Comparison of ENCODE assay signal across 8 cellular contexts in genomic region chr15:84747423-84748273, GRCh38. TPM values are rescaled to one million over a fixed set of nuclear protein-coding genes. Genes with fewer than 3 reads are reported as not detected.
DNase-seq lines count a peak whose midpoint lies in the region; ATAC-seq, FAIRE-seq and TF ChIP-seq lines count a peak whose summit lies in the region.

No MANE protein-coding gene starts in this region.

- peak overlapping the region; percentile 86 for H2BK12ac ChIP-seq in H1 (ENCODE audit: low read depth, low read length)

- ATAC-seq in GM18867 (IDR thresholded peaks at IDR 0.05; ENCODE audit: unreplicated experiment) (peak; percentile 49), HG03103 (IDR thresholded peaks at IDR 0.05; ENCODE audit: low read depth, unreplicated experiment) (peak; percentile 33)

- peaks cover 15% of the 10 kb centered on the region for H3K23me2 ChIP-seq in H1 (ENCODE audit: low read depth, low read length)

- H3K23ac ChIP-seq in H1 (ENCODE audit: insufficient read length), result no peak overlapping the region

- peak overlapping the region; percentile 93 for H4K5ac ChIP-seq in H1 (ENCODE audit: insufficient read length, low read depth, low read length)

- DNase-seq in AG08396 (ENCODE audit: low spot score), result peak; percentile 69
- peak; percentile 57 for DNase-seq in NCI-H774 (lab: John Stamatoyannopoulos, UW)
- DNase-seq in activated CD8-positive, alpha-beta memory T cell treated with anti-CD3 and anti-CD28 coated beads for 4 hours (ENCODE audit: low read depth in 2 of 2), result peak; percentile 29 to 33
- DNase-seq in H1 (ENCODE audit: low read depth in 1 of 2, low spot score in 2 of 2), result peak in 1 of 2 experiments; percentile 89
- DNase-seq in stimulated activated CD8-positive, alpha-beta memory T cell treated with anti-CD3 and anti-CD28 coated beads, Interleukin-15, amount 100 ng/mL, for 24 hours (ENCODE audit: low read depth), result peak; percentile 31

- peak in 1 of 2 experiments; percentile 68; a peak in 1 of 3 replicates for TF ChIP-seq POLR2A in H1 (IDR thresholded peaks at IDR 0.05; ENCODE audit: control extremely low read depth in 1 of 2, low read depth in 2 of 2, low read length in 2 of 2)

- H3K9me3 ChIP-seq in H1 (ENCODE audit: insufficient read depth in 2 of 2, low read depth in 1 of 2, low read length in 1 of 2), result no peaks in the 10 kb centered on the region
- no peaks in the 10 kb centered on the region for H3K9me3 ChIP-seq in mesodermal cell (ENCODE audit: control insufficient read depth, low read length)

- peaks cover 3 to 13% (median 11%) of the 10 kb centered on the region in 4 experiments for H3K4me1 ChIP-seq in H1 (replicated peaks in 1 of 4; ENCODE audit: control insufficient read depth in 3 of 4, insufficient read depth in 4 of 4, low read length in 3 of 4)
- peaks cover 18% of the 10 kb centered on the region for H3K4me1 ChIP-seq in mesodermal cell (ENCODE audit: control insufficient read depth, insufficient read depth, low read length, poor library complexity, severe bottlenecking)

- POLR2A ChIA-PET in H1 (lab: Charles Lee; ENCODE audit: partially characterized antibody), result interaction anchor here (0.7 to 4.7 kb wide), 10 partner anchors 12 to 146 kb away, joined by 3 to 42 read pairs (median 4); partner anchors contain the start of genes SEC11A, WDR73 and ZSCAN2

- peak overlapping the region; percentile 92 for H4K91ac ChIP-seq in H1 (replicated peaks; ENCODE audit: insufficient read length, low read length)

- CTCF ChIA-PET in H1 (lab: Charles Lee; ENCODE audit: partially characterized antibody), result interaction anchor here (0.9 to 1.5 kb wide), 7 partner anchors 12 to 92 kb away, joined by 3 to 6 read pairs (median 4); partner anchors contain the start of gene SEC11A

- H3K36me3 ChIP-seq in H1 (ENCODE audit: control insufficient read depth in 2 of 4, insufficient read depth in 4 of 4, low read length in 3 of 4), result no peaks in the 10 kb centered on the region
- H3K36me3 ChIP-seq in mesodermal cell (ENCODE audit: control insufficient read depth, insufficient read depth, low read length), result no peaks in the 10 kb centered on the region

- no peaks in the 10 kb centered on the region for H3K27me3 ChIP-seq in H1 (replicated peaks in 1 of 4; ENCODE audit: control insufficient read depth in 3 of 4, extremely low read depth in 1 of 4, insufficient read depth in 3 of 4, low read length in 3 of 4)

- H3K4me3 ChIP-seq in H1 (ENCODE audit: extremely low read depth in 1 of 4, insufficient read depth in 2 of 4, low read depth in 3 of 4, low read length in 4 of 4), result peak overlapping the region; percentile 61 to 77 (median 68)
- H3K4me3 ChIP-seq in mesodermal cell (ENCODE audit: extremely low read depth, insufficient read depth, low read length, poor library complexity, severe bottlenecking), result peak overlapping the region; percentile 62

- H3K56ac ChIP-seq in H1 (replicated peaks; ENCODE audit: insufficient read length, low read depth, low read length), result peak overlapping the region; percentile 60

- peak overlapping the region; percentile 88 to 92 for H3K4me2 ChIP-seq in H1 (ENCODE audit: insufficient read depth in 1 of 2, low read depth in 2 of 2, low read length in 2 of 2)

- H2AK5ac ChIP-seq in H1 (ENCODE audit: low read depth, low read length), result no peak overlapping the region

- TF ChIP-seq CTCF in H1 (IDR thresholded peaks at IDR 0.05; ENCODE audit: control extremely low read depth in 1 of 3, insufficient read depth in 1 of 3, low read depth in 1 of 3, low read length in 3 of 3), result 0 out of 4 replicates have a peak, but pooled peaks of 1 of the 3 experiments have one; percentile 14

- H3K18ac ChIP-seq in H1 (ENCODE audit: extremely low read depth, low read length), result peak overlapping the region; percentile 93

- H3K9ac ChIP-seq in H1 (replicated peaks in 1 of 4; ENCODE audit: extremely low read depth in 1 of 4, low read depth in 3 of 4, low read length in 3 of 4), result peak overlapping the region; percentile 64 to 86 (median 77)

- H4K8ac ChIP-seq in H1 (ENCODE audit: extremely low read depth, insufficient read depth, low read length), result peak overlapping the region; percentile 87

- H2AFZ ChIP-seq in H1 (ENCODE audit: low read length), result peak overlapping the region; percentile 52

- peak overlapping the region; percentile 87 for H3K27ac ChIP-seq in H1 (ENCODE audit: low read depth, low read length)
- peak overlapping the region; percentile 94 for H3K27ac ChIP-seq in mesodermal cell (ENCODE audit: low read depth, low read length, severe bottlenecking)

- peak overlapping the region; percentile 71 for H3K4ac ChIP-seq in H1 (replicated peaks; ENCODE audit: insufficient read length, low read depth, low read length)

- peak overlapping the region; percentile 96 for H2BK5ac ChIP-seq in H1 (ENCODE audit: low read depth, low read length)

- no peak for TF ChIP-seq EP300 in H1 (IDR thresholded peaks at IDR 0.05; ENCODE audit: borderline replicate concordance in 1 of 2, low read depth in 2 of 2, low read length in 2 of 2)

- peaks cover 8 to 40% of the 10 kb centered on the region in 2 experiments for H3K79me2 ChIP-seq in H1 (ENCODE audit: control insufficient read depth in 1 of 2, insufficient read depth in 2 of 2, low read length in 2 of 2)

- no peak for FAIRE-seq in H1 (lab: Jason Lieb, UNC)

- H4K20me1 ChIP-seq in H1 (replicated peaks in 1 of 2; ENCODE audit: control insufficient read depth in 1 of 2, insufficient read depth in 2 of 2, low read length in 2 of 2), result peaks cover 2 to 11% of the 10 kb centered on the region in 2 experiments

- 0 out of 4 replicates have a peak, but pooled peaks of 1 of the 2 experiments have one; percentile 14 for TF ChIP-seq RAD21 in H1 (IDR thresholded peaks at IDR 0.05 in 1 of 2, conservative IDR thresholded peaks at IDR 0.05 in 1 of 2; ENCODE audit: low read depth in 2 of 2, low read length in 2 of 2)

- H3K14ac ChIP-seq in H1 (ENCODE audit: insufficient read length), result no peak overlapping the region

- peaks cover 4% of the 10 kb centered on the region; the same call in 1 of the 2 replicates for H3K79me1 ChIP-seq in H1 (ENCODE audit: low read depth, low read length)

- H2BK20ac ChIP-seq in H1 (ENCODE audit: low read length), result 0 out of 2 replicates have a peak overlapping the region, but pooled peaks have one; percentile 3

- no peak overlapping the region for H2BK120ac ChIP-seq in H1 (replicated peaks; ENCODE audit: low read depth, low read length)

- H2BK15ac ChIP-seq in H1 (ENCODE audit: low read length), result peak overlapping the region; percentile 83; the same call in 1 of the 2 replicates

- 8% methylated on average over 29 of the region's 46 CpGs; no CpG with 5 or more reads in 1 of the 2 experiments for WGBS in H1 (ENCODE audit: extremely low coverage in 1 of 2, insufficient coverage in 1 of 2, insufficient read length in 1 of 2, insufficient replicate concordance in 2 of 2, low coverage in 1 of 2, low lambda C conversion rate in 2 of 2, missing lambda C conversion rate in 1 of 2), 2 experiments
- WGBS in mesodermal cell (ENCODE audit: insufficient coverage in 2 of 2), 2 experiments, result 3 to 5% methylated on average over 39 to 43 of the region's 46 CpGs

TF ChIP-seq in H1, 55 proteins besides CTCF, POLR2A, EP300 and RAD21 (continues in another document):
- TF ChIP-seq YY1 (IDR thresholded peaks at IDR 0.05; ENCODE audit: low read depth, low read length) (peak; percentile 63; the same call in 1 of the 2 replicates), TAF7 (optimal IDR thresholded peaks at IDR 0.05; ENCODE audit: borderline replicate concordance, low read depth, low read length) (peak; percentile 30), SIN3A (conservative IDR thresholded peaks at IDR 0.05 in 1 of 2, IDR thresholded peaks at IDR 0.05 in 1 of 2; ENCODE audit: low read depth in 1 of 2, low read length in 2 of 2) (peak in 1 of 2 experiments; percentile 35; a peak in 1 of 4 replicates), NRF1 (IDR thresholded peaks at IDR 0.05; ENCODE audit: low read depth, low read length) (no peak), CREB1 (IDR thresholded peaks at IDR 0.05) (peak; percentile 55), CHD2 (IDR thresholded peaks at IDR 0.05; ENCODE audit: low read length) (no peak), SIRT6 (IDR thresholded peaks at IDR 0.05; ENCODE audit: low read length) (no peak), TBP (IDR thresholded peaks at IDR 0.05; ENCODE audit: low read depth, low read length) (no peak; the same call in 1 of the 2 replicates), PHF8 (conservative IDR thresholded peaks at IDR 0.05; ENCODE audit: low read depth, low read length) (peak; percentile 43; the same call in 1 of the 2 replicates), POLR2AphosphoS5 (IDR thresholded peaks at IDR 0.05; ENCODE audit: low read depth, low read length) (peak; percentile 62; the same call in 1 of the 2 replicates), E2F6 (IDR thresholded peaks at IDR 0.05) (peak; percentile 52)

RNA-seq across cellular contexts. Expression of gene ZNF592, which starts 0.7 kb away (rescaled TPM):
- total RNA-seq in H1 (2021; fragmentation: NEBNext Ultra II Directional; extraction: Animal tissue kit (Norgen Biotek cat#: 25700)), result 31.2 and 33.0 TPM in 2 replicates
- 14.2 and 15.9 TPM in 2 replicates for polyA plus RNA-seq in H1 (2011; rRNA removed)
- polyA plus RNA-seq in H1 (2011; cell fraction: cytosol; rRNA removed), result 10.4 TPM
- 18.1 TPM for polyA plus RNA-seq in H1 (2011; cell fraction: nucleus; rRNA removed)
- 14.3 to 18.9 TPM (median 16.5 TPM) in 4 replicates for polyA plus RNA-seq in H1 (2012, experiment 1 of 2)
- 11.7 TPM for polyA plus RNA-seq in H1 (2012, experiment 2 of 2)
- polyA plus RNA-seq in H1 (2013, experiment 1 of 2), result 12.4 TPM
- polyA plus RNA-seq in H1 (2013, experiment 2 of 2), result 12.9 TPM
- polyA minus RNA-seq in H1 (2011; rRNA and poly(A)+ RNA removed), result 16.2 and 17.8 TPM in 2 replicates
- polyA minus RNA-seq in H1 (2011; cell fraction: cytosol; rRNA and poly(A)+ RNA removed), result 13.8 TPM
- polyA minus RNA-seq in H1 (2011; cell fraction: nucleus; rRNA and poly(A)+ RNA removed), result 12.0 TPM
- polyA plus RNA-seq in mesodermal cell (2013, experiment 1 of 2), result 18.8 TPM
- 15.8 TPM for polyA plus RNA-seq in mesodermal cell (2013, experiment 2 of 2)

RNA-seq across cellular contexts. Expression of gene SEC11A, which starts 31.7 kb away (rescaled TPM):
- 250 and 268 TPM in 2 replicates for total RNA-seq in H1 (2021; fragmentation: NEBNext Ultra II Directional; extraction: Animal tissue kit (Norgen Biotek cat#: 25700))
- 142 and 316 TPM in 2 replicates for polyA plus RNA-seq in H1 (2011; rRNA removed)
- 307 TPM for polyA plus RNA-seq in H1 (2011; cell fraction: cytosol; rRNA removed)
- polyA plus RNA-seq in H1 (2011; cell fraction: nucleus; rRNA removed), result 30.7 TPM
- 241 to 354 TPM (median 260 TPM) in 4 replicates for polyA plus RNA-seq in H1 (2012, experiment 1 of 2)
- 82.6 TPM for polyA plus RNA-seq in H1 (2012, experiment 2 of 2)
- 343 TPM for polyA plus RNA-seq in H1 (2013, experiment 1 of 2)
- polyA plus RNA-seq in H1 (2013, experiment 2 of 2), result 407 TPM
- 46.4 and 59.7 TPM in 2 replicates for polyA minus RNA-seq in H1 (2011; rRNA and poly(A)+ RNA removed)
- polyA minus RNA-seq in H1 (2011; cell fraction: cytosol; rRNA and poly(A)+ RNA removed), result 60.8 TPM
- polyA minus RNA-seq in H1 (2011; cell fraction: nucleus; rRNA and poly(A)+ RNA removed), result 34.8 TPM
- polyA plus RNA-seq in mesodermal cell (2013, experiment 1 of 2), result 206 TPM
- 212 TPM for polyA plus RNA-seq in mesodermal cell (2013, experiment 2 of 2)
